ENCODE assay signal across 19 cellular contexts in the genomic region with DNA sequence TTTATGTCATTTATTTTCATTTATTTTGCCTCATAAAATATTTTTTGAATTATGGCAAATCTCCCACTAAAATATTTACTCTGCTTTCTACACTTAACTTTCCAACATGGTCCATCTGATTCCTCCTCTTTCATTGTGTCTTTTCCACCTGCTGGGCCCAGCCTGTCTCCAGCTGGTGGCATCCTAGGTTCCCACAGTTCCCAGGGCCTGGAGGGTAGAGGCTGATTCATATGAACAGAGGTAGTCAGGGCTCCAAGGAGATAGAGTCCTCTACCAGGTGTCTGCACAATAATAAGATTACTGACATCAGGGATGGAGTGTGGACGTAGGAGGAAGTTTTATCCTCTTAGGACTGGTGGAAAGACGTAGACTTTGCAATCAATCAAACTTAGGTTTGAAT. TPM values are rescaled to one million over a fixed set of nuclear protein-coding genes. Genes with fewer than 3 reads are reported as not detected.
DNase-seq lines count a peak whose midpoint lies in the region; ATAC-seq and TF ChIP-seq lines count a peak whose summit lies in the region.
"Had no signal": no experiment of that assay in that cellular context is flagged by ENCODE, and none has a peak within 500 bp of the region (broad histone marks: within the 10 kb centered on the region; RNA-seq: fewer than 3 reads in every experiment).

No MANE protein-coding gene starts in this region.

- H3K4me1 ChIP-seq in MM.1S (ENCODE audit: low read length) (peaks cover 72% of the 10 kb centered on the region), osteoblast (ENCODE audit: insufficient read depth, low read length) (peaks cover 23% of the 10 kb centered on the region)
- H3K4me1 ChIP-seq: BLaER1 had no signal

- H3K79me2 ChIP-seq in MM.1S (ENCODE audit: low read length) = peaks cover 74% of the 10 kb centered on the region
- peaks cover 62% of the 10 kb centered on the region for H3K79me2 ChIP-seq in osteoblast (ENCODE audit: insufficient read depth, low read length)

- H3K9me2 ChIP-seq in MM.1S (replicated peaks; ENCODE audit: insufficient read depth, low read length) = no peaks in the 10 kb centered on the region

- H3K9me3 ChIP-seq in MM.1S (replicated peaks; ENCODE audit: insufficient read depth, low read length) (no peaks in the 10 kb centered on the region), SK-N-MC (ENCODE audit: low read depth, low read length) (no peaks in the 10 kb centered on the region), osteoblast (ENCODE audit: low read depth, low read length) (no peaks in the 10 kb centered on the region)
- H3K9me3 ChIP-seq: BLaER1, esophagus muscularis mucosa had no signal

- H3K27ac ChIP-seq in MM.1S (ENCODE audit: low read length) (peak overlapping the region; percentile 100), SK-N-MC (peak overlapping the region; percentile 97), osteoblast (ENCODE audit: low read depth, low read length) (peak overlapping the region; percentile 82)
- H3K27ac ChIP-seq: BLaER1 had no signal

- H3K4me3 ChIP-seq in MM.1S (ENCODE audit: low read length) (no peak overlapping the region), SK-N-MC (peak overlapping the region; percentile 85; the same call in 1 of the 2 replicates), osteoblast (ENCODE audit: insufficient read depth, low read length) (no peak overlapping the region)
- H3K4me3 ChIP-seq: BLaER1, esophagus muscularis mucosa had no signal

- H3K27me3 ChIP-seq in MM.1S (replicated peaks; ENCODE audit: insufficient read depth, low read length) = no peaks in the 10 kb centered on the region
- H3K27me3 ChIP-seq in osteoblast (ENCODE audit: insufficient read depth, low read length) = no peaks in the 10 kb centered on the region
- H3K27me3 ChIP-seq: BLaER1, esophagus muscularis mucosa had no signal

- H4K20me1 ChIP-seq in MM.1S (ENCODE audit: insufficient read depth, low read length) (no peaks in the 10 kb centered on the region), osteoblast (ENCODE audit: insufficient read depth, low read length) (no peaks in the 10 kb centered on the region)
- H4K20me1 ChIP-seq: BLaER1 had no signal

- H2AFZ ChIP-seq in MM.1S (ENCODE audit: low read length) (no peak overlapping the region), osteoblast (ENCODE audit: low read length) (no peak overlapping the region)

- no peak for TF ChIP-seq CTCF in MM.1S (IDR thresholded peaks at IDR 0.05; ENCODE audit: low read length)
- TF ChIP-seq CTCF in osteoblast (IDR thresholded peaks at IDR 0.05; ENCODE audit: extremely low read depth, low read depth, low read length) = no peak

- peak overlapping the region; percentile 100 for H3K9ac ChIP-seq in MM.1S (ENCODE audit: low read length)
- H3K9ac ChIP-seq in SK-N-MC (ENCODE audit: insufficient read length) = no peak overlapping the region
- H3K9ac ChIP-seq: BLaER1 had no signal

- H3K4me2 ChIP-seq in MM.1S (ENCODE audit: low read depth, low read length) (peak overlapping the region; percentile 90; the same call in 1 of the 2 replicates), osteoblast (ENCODE audit: insufficient read depth, low read length) (no peak overlapping the region)
- H3K4me2 ChIP-seq: BLaER1 had no signal

- ATAC-seq in GM19395 (IDR thresholded peaks at IDR 0.05; ENCODE audit: unreplicated experiment) = no peak
- ATAC-seq: activated CD4-positive, alpha-beta T cell treated with anti-CD3 and anti-CD28 coated beads for 36 hours had no signal

- no peaks in the 10 kb centered on the region for H3K36me3 ChIP-seq in MM.1S (replicated peaks; ENCODE audit: insufficient read depth, low read length)
- H3K36me3 ChIP-seq in SK-N-MC (ENCODE audit: insufficient read depth, low read length) = no peaks in the 10 kb centered on the region
- H3K36me3 ChIP-seq in osteoblast (ENCODE audit: insufficient read depth, low read length) = peaks cover 64% of the 10 kb centered on the region
- H3K36me3 ChIP-seq: BLaER1 had no signal

- peak; percentile 38 for DNase-seq in NCI-H1694 treated with DMSO at 0.1 percent for 48 hours (lab: John Stamatoyannopoulos, UW)
- DNase-seq in NCI-H1694 (lab: John Stamatoyannopoulos, UW) = no peak
- DNase-seq in MM.1S = no peak
- DNase-seq in SK-N-MC (ENCODE audit: low read depth, low spot score) = no peak
- DNase-seq in osteoblast (ENCODE audit: insufficient read length, low spot score, missing footprints) = no peak
- no peak for DNase-seq in islet precursor cell
- no peak for DNase-seq in DMS153 treated with DMSO at 0.1 percent for 48 hours (lab: John Stamatoyannopoulos, UW; ENCODE audit: unreplicated experiment)
- DNase-seq: 8988T; activated CD4-positive, alpha-beta T cell treated with anti-CD3 and anti-CD28 coated beads for 36 hours; activated gamma-delta T cell; amniotic stem cell; DMS53; HCEC 1CT; Kasumi-1; stimulated activated CD8-positive, alpha-beta memory T cell treated with anti-CD3 and anti-CD28 coated beads, Interleukin-4, amount 100 ng/mL, for 48 hours; T1000 had no signal

- H3F3A ChIP-seq in MM.1S (ENCODE audit: insufficient read depth, low read length) = peaks cover 92% of the 10 kb centered on the region

RNA-seq across cellular contexts. Expression of gene ZBTB38, which starts 14.3 kb away (rescaled TPM):
- 181 and 196 TPM in 2 replicates for total RNA-seq in osteoblast
